32 cellular contexts compared by ENCODE assay signal in the genomic region with DNA sequence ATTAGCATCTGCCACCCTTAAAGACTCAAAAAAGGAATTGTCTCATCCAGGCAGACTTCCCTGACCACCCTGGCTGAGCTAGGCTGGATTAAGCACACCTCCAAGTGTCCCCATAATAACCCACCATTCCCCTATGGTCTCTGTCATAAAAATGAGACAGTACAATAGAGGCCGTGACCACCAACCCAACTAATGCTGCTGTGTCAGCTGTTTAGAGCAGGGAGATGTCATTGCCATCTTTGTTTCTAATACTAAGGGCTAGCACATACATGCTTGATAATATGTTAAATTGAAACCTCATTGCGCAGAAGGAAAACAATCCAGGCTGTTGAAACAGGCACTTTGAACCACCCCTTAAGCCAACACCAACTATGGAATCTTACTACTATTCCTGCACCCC. TPM values are rescaled to one million over a fixed set of nuclear protein-coding genes. Genes with fewer than 3 reads are reported as not detected.
"Had no signal": no experiment of that assay in that cellular context is flagged by ENCODE, and none has a peak within 500 bp of the region (broad histone marks: within the 10 kb centered on the region; RNA-seq: fewer than 3 reads in every experiment).

No MANE protein-coding gene starts in this region.

- H3K36me3 ChIP-seq: neural progenitor cell, ovary, spleen, suprapubic skin, tibial artery, transverse colon, upper lobe of left lung, vagina had no signal

- H2AFZ ChIP-seq: neural progenitor cell, parathyroid adenoma had no signal

- H3K4me3 ChIP-seq: neural progenitor cell, ovary, psoas muscle, skin epidermis, smooth muscle cell, spleen, suprapubic skin, testis, tibial artery, transverse colon, upper lobe of left lung, vagina had no signal

- H3K9ac ChIP-seq: neural progenitor cell, parathyroid adenoma had no signal

- ATAC-seq: naive thymus-derived CD4-positive, alpha-beta T cell; natural killer cell; psoas muscle; right cardiac atrium; sciatic nerve; stimulated activated memory B cell treated with anti-CD40 and anti-IgM and Interleukin-4, amounts not matched to agents 10 μg/mL and 1 μg/mL and 100 μg/mL, for 72 hours; stimulated activated naive CD8-positive, alpha-beta T cell treated with anti-CD3 and anti-CD28 coated beads, Interleukin-15, amount 100 ng/mL, for 72 hours; stimulated activated naive CD8-positive, alpha-beta T cell treated with anti-CD3 and anti-CD28 coated beads, Interleukin-15, Interleukin-2, amounts not matched to agents 100 U/mL and 50 U/mL, for 24 hours had no signal

- H3K9me3 ChIP-seq: ovary, psoas muscle, spleen, suprapubic skin, testis, tibial artery, transverse colon, upper lobe of left lung, vagina had no signal

- H3K79me2 ChIP-seq: parathyroid adenoma had no signal

- H3K27ac ChIP-seq: neural progenitor cell, ovary, parathyroid adenoma, psoas muscle, skin epidermis, spleen, suprapubic skin, testis, tibial artery, transverse colon, upper lobe of left lung, vagina had no signal

- FAIRE-seq: urothelium cell line had no signal

- H3K4me1 ChIP-seq: psoas muscle, spleen, suprapubic skin, testis, tibial artery, upper lobe of left lung, vagina had no signal

- H3K4me2 ChIP-seq: neural progenitor cell, smooth muscle cell had no signal

- H3K27me3 ChIP-seq: ovary, testis, tibial artery, upper lobe of left lung, vagina had no signal

- DNase-seq: naive thymus-derived CD4-positive, alpha-beta T cell; natural killer cell; occipital lobe; ovary; posterior cingulate gyrus; psoas muscle; right cardiac atrium; spleen; stimulated activated CD4-positive, alpha-beta T cell treated with anti-CD3 and anti-CD28 coated beads, Interleukin-12 subunit alpha, Interleukin-12 subunit beta, amount 100 ng/mL, for 4 hours; stimulated activated CD4-positive, alpha-beta T cell treated with anti-CD3 and anti-CD28 coated beads, Interleukin-1b, Interleukin-23, amount 100 ng/mL, for 48 hours; stimulated activated CD4-positive, alpha-beta T cell treated with anti-CD3 and anti-CD28 coated beads, Interleukin-4, amount 100 ng/mL, for 1 hour; stimulated activated CD4-positive, alpha-beta T cell treated with anti-CD3 and anti-CD28 coated beads, Interleukin-4, amount 100 ng/mL, for 4 hours; stimulated activated CD8-positive, alpha-beta memory T cell treated with anti-CD3 and anti-CD28 coated beads, Interleukin-4, amount 100 ng/mL, for 48 hours; stimulated activated naive CD4-positive, alpha-beta T cell; stimulated activated naive CD8-positive, alpha-beta T cell treated with anti-CD3 and anti-CD28 coated beads, Interleukin-15, amount 100 ng/mL, for 72 hours; stimulated activated naive CD8-positive, alpha-beta T cell treated with anti-CD3 and anti-CD28 coated beads, Interleukin-15, Interleukin-2, amounts not matched to agents 100 U/mL and 50 U/mL, for 24 hours; substantia nigra; testis; tibial artery; transverse colon; upper lobe of left lung had no signal

RNA-seq across cellular contexts. Expression of gene ADAMTS18, which starts 7.2 kb away (rescaled TPM):
- total RNA-seq: naive thymus-derived CD4-positive, alpha-beta T cell; natural killer cell; osteoblast; right cardiac atrium; spleen; ureter had no signal
- polyA plus RNA-seq: naive thymus-derived CD4-positive, alpha-beta T cell; right cardiac atrium; spleen had no signal
